Comparison of ENCODE assay signal across 22 cellular contexts in the genomic region with DNA sequence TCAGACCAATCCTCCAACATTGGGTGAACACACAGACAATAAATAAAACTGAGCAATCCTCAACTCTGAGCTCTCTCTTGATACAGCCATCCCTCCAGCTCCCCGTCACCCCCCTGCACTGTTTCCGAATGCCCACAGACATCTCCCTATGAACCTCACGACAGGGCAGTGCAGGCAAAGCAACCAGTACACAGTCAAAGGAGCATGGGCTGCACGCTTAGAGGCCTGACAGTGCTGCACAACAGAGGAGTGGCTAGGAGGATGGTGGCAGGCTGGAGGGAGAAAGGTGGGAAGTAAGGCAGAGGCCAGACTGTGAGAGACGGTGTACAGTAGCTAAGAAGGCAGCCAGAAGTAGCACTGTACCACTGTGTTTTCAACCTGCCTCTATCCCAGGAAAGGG. TPM values are rescaled to one million over a fixed set of nuclear protein-coding genes. Genes with fewer than 3 reads are reported as not detected.
DNase-seq lines count a peak whose midpoint lies in the region; ATAC-seq lines count a peak whose summit lies in the region.
"Had no signal": no experiment of that assay in that cellular context is flagged by ENCODE, and none has a peak within 500 bp of the region (broad histone marks: within the 10 kb centered on the region; RNA-seq: fewer than 3 reads in every experiment).

No MANE protein-coding gene starts in this region.

- ATAC-seq in CD4-positive, CD25-positive, alpha-beta regulatory T cell (ENCODE audit: low read depth in 2 of 2), result no peak
- ATAC-seq in right cardiac atrium (peak; percentile 6 to 23), GM21390 (IDR thresholded peaks at IDR 0.05; ENCODE audit: unreplicated experiment) (no peak)
- ATAC-seq: SK-N-SH treated with all-trans-retinoic acid at 6 μM for 48 hours had no signal

- 62% methylated on average over 5 of the region's 5 CpGs for WGBS in right cardiac atrium

- H3K36me3 ChIP-seq in CD4-positive, CD25-positive, alpha-beta regulatory T cell (ENCODE audit: control insufficient read depth, insufficient read depth, low read length), result peaks cover 15% of the 10 kb centered on the region
- H3K36me3 ChIP-seq: suprapubic skin, vagina had no signal

- peak overlapping the region; percentile 30 for H3K27ac Mint-ChIP-seq in activated CD4-positive, alpha-beta T cell treated with anti-CD3 and anti-CD28 coated beads, Interleukin-2, amount 10 ng/mL, durations not matched to agents 24 days and 14 days
- peak overlapping the region; percentile 70 to 84 (median 71) for H3K27ac Mint-ChIP-seq in CD4-positive, CD25-positive, alpha-beta regulatory T cell
- peak overlapping the region; percentile 93 for H3K27ac Mint-ChIP-seq in activated naive CD8-positive, alpha-beta T cell
- H3K27ac Mint-ChIP-seq: B cell had no signal

- no peak for DNase-seq in activated CD4-positive, alpha-beta T cell treated with anti-CD3 and anti-CD28 coated beads, Interleukin-2, amount 10 ng/mL, durations not matched to agents 24 days and 14 days
- no peak for DNase-seq in activated CD4-positive, alpha-beta T cell treated with anti-CD3 and anti-CD28 coated beads for 1 hour
- no peak for DNase-seq in CD4-positive, CD25-positive, alpha-beta regulatory T cell
- no peak for DNase-seq in right cardiac atrium
- no peak for DNase-seq in KG1 (lab: John Stamatoyannopoulos, UW)
- DNase-seq in C1 segment of cervical spinal cord (lab: John Stamatoyannopoulos, UW), result no peak
- DNase-seq: foreskin fibroblast; GDM1; GOT3; NCI-H1092 treated with DMSO at 0.1 percent for 48 hours; NCI-H2081; nephron progenitor cell; NK-92 treated with Interleukin-12 subunit alpha and Interleukin-12 subunit beta, amount 100 ng/mL, for 24 hours; stimulated activated CD4-positive, alpha-beta T cell treated with anti-CD3 and anti-CD28 coated beads, Interleukin-4, amount 100 ng/mL, for 1 hour had no signal

- H3K9me3 ChIP-seq in CD4-positive, CD25-positive, alpha-beta regulatory T cell (ENCODE audit: control insufficient read depth in 2 of 2, low read length in 2 of 2), result no peaks in the 10 kb centered on the region
- no peaks in the 10 kb centered on the region for H3K9me3 ChIP-seq in right cardiac atrium (ENCODE audit: control insufficient read depth, low read length)
- H3K9me3 ChIP-seq: suprapubic skin, vagina had no signal

- intact Hi-C loops in activated CD4-positive, alpha-beta T cell treated with anti-CD3 and anti-CD28 coated beads, Interleukin-2, amount 10 ng/mL, durations not matched to agents 24 days and 14 days (cut with micrococcal nuclease), result no loop called here
- intact Hi-C loops in right cardiac atrium (cut with DNase I), result no loop called here

- H3K4me1 Mint-ChIP-seq in activated CD4-positive, alpha-beta T cell treated with anti-CD3 and anti-CD28 coated beads, Interleukin-2, amount 10 ng/mL, durations not matched to agents 24 days and 14 days, result peaks cover 88% of the 10 kb centered on the region
- peaks cover 55 to 89% (median 71%) of the 10 kb centered on the region in 4 donors for H3K4me1 Mint-ChIP-seq in CD4-positive, CD25-positive, alpha-beta regulatory T cell
- no peaks in the 10 kb centered on the region for H3K4me1 Mint-ChIP-seq in activated naive CD8-positive, alpha-beta T cell (ENCODE audit: low read depth)

- peaks cover 93% of the 10 kb centered on the region for H3K4me1 ChIP-seq in CD4-positive, CD25-positive, alpha-beta regulatory T cell (ENCODE audit: control insufficient read depth, insufficient read depth, low read length, poor library complexity, severe bottlenecking)
- H3K4me1 ChIP-seq in right cardiac atrium (ENCODE audit: control insufficient read depth, insufficient read depth, low read length), result peaks cover 44% of the 10 kb centered on the region

- H3K36me3 Mint-ChIP-seq in activated CD4-positive, alpha-beta T cell treated with anti-CD3 and anti-CD28 coated beads, Interleukin-2, amount 10 ng/mL, durations not matched to agents 24 days and 14 days (ENCODE audit: low read depth), result peaks cover 71% of the 10 kb centered on the region
- H3K36me3 Mint-ChIP-seq in CD4-positive, CD25-positive, alpha-beta regulatory T cell, result peaks cover 30% of the 10 kb centered on the region
- H3K36me3 Mint-ChIP-seq in activated naive CD8-positive, alpha-beta T cell, result peaks cover 40% of the 10 kb centered on the region

- no peaks in the 10 kb centered on the region for H3K27me3 Mint-ChIP-seq in activated CD4-positive, alpha-beta T cell treated with anti-CD3 and anti-CD28 coated beads, Interleukin-2, amount 10 ng/mL, durations not matched to agents 24 days and 14 days
- H3K27me3 Mint-ChIP-seq in CD4-positive, CD25-positive, alpha-beta regulatory T cell, result no peaks in the 10 kb centered on the region
- H3K27me3 Mint-ChIP-seq in activated naive CD8-positive, alpha-beta T cell, result no peaks in the 10 kb centered on the region
- H3K27me3 Mint-ChIP-seq: B cell, memory B cell had no signal

- no peaks in the 10 kb centered on the region for H3K27me3 ChIP-seq in CD4-positive, CD25-positive, alpha-beta regulatory T cell (ENCODE audit: control insufficient read depth, insufficient read depth, low read length)
- no peaks in the 10 kb centered on the region for H3K27me3 ChIP-seq in right cardiac atrium (ENCODE audit: control insufficient read depth, insufficient read depth)
- H3K27me3 ChIP-seq: suprapubic skin, vagina had no signal

- no peak overlapping the region for H3K27ac ChIP-seq in CD4-positive, CD25-positive, alpha-beta regulatory T cell (ENCODE audit: insufficient read depth, low read length, poor library complexity, severe bottlenecking)
- peak overlapping the region; percentile 1 for H3K27ac ChIP-seq in right cardiac atrium (ENCODE audit: low read length)
- H3K27ac ChIP-seq: suprapubic skin, vagina had no signal

- H3K4me3 Mint-ChIP-seq in activated CD4-positive, alpha-beta T cell treated with anti-CD3 and anti-CD28 coated beads, Interleukin-2, amount 10 ng/mL, durations not matched to agents 24 days and 14 days, result no peak overlapping the region
- H3K4me3 Mint-ChIP-seq in CD4-positive, CD25-positive, alpha-beta regulatory T cell, result peak overlapping the region in 3 of 4 donors; percentile 14 to 76 (median 71)
- H3K4me3 Mint-ChIP-seq in activated naive CD8-positive, alpha-beta T cell, result peak overlapping the region; percentile 65
- H3K4me3 Mint-ChIP-seq: B cell, memory B cell, nephron progenitor cell had no signal

- H3K4me3 ChIP-seq in CD4-positive, CD25-positive, alpha-beta regulatory T cell (ENCODE audit: low read depth, low read length), result no peak overlapping the region
- no peak overlapping the region for H3K4me3 ChIP-seq in right cardiac atrium (ENCODE audit: low read length)
- H3K4me3 ChIP-seq: smooth muscle cell, suprapubic skin, vagina had no signal

- H3K9me3 Mint-ChIP-seq in activated CD4-positive, alpha-beta T cell treated with anti-CD3 and anti-CD28 coated beads, Interleukin-2, amount 10 ng/mL, durations not matched to agents 24 days and 14 days, result no peaks in the 10 kb centered on the region
- no peaks in the 10 kb centered on the region for H3K9me3 Mint-ChIP-seq in CD4-positive, CD25-positive, alpha-beta regulatory T cell
- no peaks in the 10 kb centered on the region for H3K9me3 Mint-ChIP-seq in activated naive CD8-positive, alpha-beta T cell (ENCODE audit: low read depth)
- H3K9me3 Mint-ChIP-seq: memory B cell, nephron progenitor cell had no signal

RNA-seq across cellular contexts. Expression of a gene that starts 24.0 kb away (rescaled TPM):
- 331 and 341 TPM in 2 replicates for total RNA-seq in activated CD4-positive, alpha-beta T cell treated with anti-CD3 and anti-CD28 coated beads, Interleukin-2, amount 10 ng/mL, durations not matched to agents 24 days and 14 days
- total RNA-seq in CD4-positive, CD25-positive, alpha-beta regulatory T cell, result 592 TPM
- 100 to 1,000 TPM; 267 to 320 (median 288) TPM for polyA plus RNA-seq in CD4-positive, CD25-positive, alpha-beta regulatory T cell
- 10 to 100 TPM; 56.5 to 76.6 (median 73.5) TPM for total RNA-seq in right cardiac atrium
- 29.8 TPM for polyA plus RNA-seq in right cardiac atrium

Comparison
In these comparisons a context has a peak if more than half of its experiments do, and no peak if none do; other contexts are left out.
1. H3K27ac Mint-ChIP-seq: peak in every context shown above with its lines; median percentile 93 in activated naive CD8-positive, alpha-beta T cell; 71 in CD4-positive, CD25-positive, alpha-beta regulatory T cell; 30 in activated CD4-positive, alpha-beta T cell treated with anti-CD3 and anti-CD28 coated beads, Interleukin-2, amount 10 ng/mL, durations not matched to agents 24 days and 14 days.
2. ATAC-seq: peak in right cardiac atrium (2 of 2); none in CD4-positive, CD25-positive, alpha-beta regulatory T cell (0 of 2) and GM21390 (single experiment).